In the genomic region with DNA sequence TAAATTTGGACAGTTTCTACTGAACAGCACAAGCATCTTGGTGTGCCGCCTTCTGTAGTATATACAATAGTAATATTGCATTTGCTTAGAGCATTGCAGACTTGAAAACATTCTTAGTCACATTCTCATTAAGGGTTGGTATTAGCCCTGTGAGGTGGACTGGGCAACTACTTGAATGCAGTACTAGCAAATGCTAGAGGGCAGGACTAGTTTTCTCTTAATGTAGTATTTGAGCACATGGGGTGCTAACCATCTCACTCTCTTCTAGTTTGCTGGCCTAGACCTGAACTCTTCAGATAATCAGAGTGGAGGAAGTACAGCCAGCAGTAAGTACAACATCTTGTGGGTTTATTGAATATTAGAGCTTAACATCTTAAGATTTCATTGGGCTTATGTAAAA, we compare ENCODE assay signal across 8 cellular contexts. TPM values are rescaled to one million over a fixed set of nuclear protein-coding genes. Genes with fewer than 3 reads are reported as not detected.
DNase-seq lines count a peak whose midpoint lies in the region; ATAC-seq and TF ChIP-seq lines count a peak whose summit lies in the region.

No MANE protein-coding gene starts in this region.

- peaks cover 34% of the 10 kb centered on the region for H3K4me1 Mint-ChIP-seq in activated naive CD4-positive, alpha-beta T cell treated with anti-CD3 and anti-CD28 coated beads for 36 hours (ENCODE audit: low read depth)
- peaks cover 50% of the 10 kb centered on the region for H3K4me1 Mint-ChIP-seq in activated naive CD8-positive, alpha-beta T cell treated with anti-CD3 and anti-CD28 coated beads, Interleukin-2, amount 50 U/mL, for 24 hours

- H3K4me3 Mint-ChIP-seq in activated naive CD4-positive, alpha-beta T cell treated with anti-CD3 and anti-CD28 coated beads for 36 hours = peak overlapping the region; percentile 92
- peak overlapping the region; percentile 89 for H3K4me3 Mint-ChIP-seq in activated naive CD8-positive, alpha-beta T cell treated with anti-CD3 and anti-CD28 coated beads, Interleukin-2, amount 50 U/mL, for 24 hours

- no peak for TF ChIP-seq EP300 in tibial nerve (IDR thresholded peaks at IDR 0.05)

- H3K27ac Mint-ChIP-seq in activated naive CD4-positive, alpha-beta T cell treated with anti-CD3 and anti-CD28 coated beads for 36 hours = peak overlapping the region; percentile 99
- H3K27ac Mint-ChIP-seq in activated naive CD8-positive, alpha-beta T cell treated with anti-CD3 and anti-CD28 coated beads, Interleukin-2, amount 50 U/mL, for 24 hours = peak overlapping the region; percentile 99

- no peaks in the 10 kb centered on the region for H3K9me3 ChIP-seq in tibial nerve
- no peaks in the 10 kb centered on the region for H3K9me3 ChIP-seq in testis

- intact Hi-C loops in activated naive CD4-positive, alpha-beta T cell treated with anti-CD3 and anti-CD28 coated beads for 36 hours (cut with micrococcal nuclease) = loop anchor here (2.0 to 10.0 kb wide), 3 partner anchors 14 to 1462 kb away; no protein-coding TSS in a partner anchor
- intact Hi-C loops in testis (cut with DNase I; ENCODE audit: low total_unique reads) = no loop called here

- H3K27me3 Mint-ChIP-seq in activated naive CD4-positive, alpha-beta T cell treated with anti-CD3 and anti-CD28 coated beads for 36 hours (ENCODE audit: low read depth) = no peaks in the 10 kb centered on the region
- H3K27me3 Mint-ChIP-seq in activated naive CD8-positive, alpha-beta T cell treated with anti-CD3 and anti-CD28 coated beads, Interleukin-2, amount 50 U/mL, for 24 hours = peaks cover 1% of the 10 kb centered on the region

- WGBS in tibial nerve, 2 donors = 21 to 55% methylated on average over 1 of the region's 1 CpG
- WGBS in testis, 2 donors = 22 to 36% methylated on average over 1 of the region's 1 CpG

- H3K4me1 ChIP-seq in tibial nerve = peaks cover 0 to 25% (median 11%) of the 10 kb centered on the region in 4 donors
- H3K4me1 ChIP-seq in testis = peaks cover 3% of the 10 kb centered on the region

- H3K36me3 ChIP-seq in kidney epithelial cell (ENCODE audit: control insufficient read depth, insufficient read depth, low read length) = peaks cover 2% of the 10 kb centered on the region
- H3K36me3 ChIP-seq in tibial nerve = peaks cover 0 to 4% (median 0%) of the 10 kb centered on the region in 3 donors
- H3K36me3 ChIP-seq in testis (ENCODE audit: low read depth, missing control alignments) = no peaks in the 10 kb centered on the region

- peak overlapping the region; percentile 93 for H3K4me3 ChIP-seq in kidney epithelial cell (ENCODE audit: low read depth, low read length)
- peak overlapping the region in 3 of 4 donors; percentile 5 to 82 (median 6) for H3K4me3 ChIP-seq in tibial nerve
- H3K4me3 ChIP-seq in testis = no peak overlapping the region

- ATAC-seq in activated naive CD8-positive, alpha-beta T cell treated with anti-CD3 and anti-CD28 coated beads, Interleukin-2, amount 50 U/mL, for 24 hours = no peak
- no peak for ATAC-seq in HG02678 (IDR thresholded peaks at IDR 0.05; ENCODE audit: unreplicated experiment)

- peak overlapping the region in 2 of 4 donors; percentile 0 to 100 for H3K27ac ChIP-seq in tibial nerve
- no peak overlapping the region for H3K27ac ChIP-seq in testis

- no peak for DNase-seq in activated naive CD4-positive, alpha-beta T cell treated with anti-CD3 and anti-CD28 coated beads for 36 hours
- DNase-seq in activated naive CD4-positive, alpha-beta T cell treated with anti-CD3 and anti-CD28 coated beads, Interleukin-2, amount 50 U/mL, for 16 hours = no peak
- DNase-seq in activated naive CD8-positive, alpha-beta T cell treated with anti-CD3 and anti-CD28 coated beads, Interleukin-2, amount 50 U/mL, for 24 hours = no peak
- DNase-seq in kidney epithelial cell (ENCODE audit: low read depth) (no peak), tibial nerve (ENCODE audit: low spot score in 2 of 2) (no peak), testis (no peak)
- no peak for DNase-seq in activated effector memory CD4-positive, alpha-beta T cell treated with anti-CD3 and anti-CD28 coated beads, Interleukin-2, amount 50 U/mL, for 16 hours

- TF ChIP-seq POLR2A in tibial nerve (IDR thresholded peaks at IDR 0.05) = no peak
- no peak for TF ChIP-seq POLR2A in testis (IDR thresholded peaks at IDR 0.05)

- no peaks in the 10 kb centered on the region for H3K9me3 Mint-ChIP-seq in activated naive CD4-positive, alpha-beta T cell treated with anti-CD3 and anti-CD28 coated beads for 36 hours
- H3K9me3 Mint-ChIP-seq in activated naive CD8-positive, alpha-beta T cell treated with anti-CD3 and anti-CD28 coated beads, Interleukin-2, amount 50 U/mL, for 24 hours = no peaks in the 10 kb centered on the region

- H3K36me3 Mint-ChIP-seq in activated naive CD4-positive, alpha-beta T cell treated with anti-CD3 and anti-CD28 coated beads for 36 hours (ENCODE audit: low read depth) = peaks cover 65% of the 10 kb centered on the region
- H3K36me3 Mint-ChIP-seq in activated naive CD8-positive, alpha-beta T cell treated with anti-CD3 and anti-CD28 coated beads, Interleukin-2, amount 50 U/mL, for 24 hours (ENCODE audit: low read depth) = peaks cover 64% of the 10 kb centered on the region

- H3K27me3 ChIP-seq in kidney epithelial cell (ENCODE audit: control insufficient read depth, insufficient read depth, low read length) (no peaks in the 10 kb centered on the region), tibial nerve (no peaks in the 10 kb centered on the region), testis (no peaks in the 10 kb centered on the region)

- CTCF ChIA-PET in activated naive CD4-positive, alpha-beta T cell treated with anti-CD3 and anti-CD28 coated beads for 36 hours (lab: Charles Lee) = interaction anchor here (0.6 kb wide), 1 partner anchor 35 kb away, joined by 10 read pairs; no protein-coding TSS in a partner anchor

- TF ChIP-seq CTCF in kidney epithelial cell (IDR thresholded peaks at IDR 0.05; ENCODE audit: insufficient read depth, low read length, poor library complexity, severe bottlenecking) (no peak), tibial nerve (IDR thresholded peaks at IDR 0.05) (no peak), testis (IDR thresholded peaks at IDR 0.05) (no peak)

RNA-seq across cellular contexts. Expression of a gene that starts 3.2 kb away (rescaled TPM):
- total RNA-seq in activated naive CD4-positive, alpha-beta T cell treated with anti-CD3 and anti-CD28 coated beads for 36 hours = 100 to 1,000 TPM; 163 to 171 TPM
- total RNA-seq in kidney epithelial cell (184 and 188 TPM in 2 replicates), tibial nerve (100 to 1,000 TPM; 123 to 171 (median 148) TPM), testis (100 to 1,000 TPM; 121 to 157 TPM)
- polyA plus RNA-seq in testis (ENCODE audit: insufficient read depth, low read depth, low replicate concordance) = 133 TPM

Comparison
In these comparisons a context has a peak if more than half of its experiments do, and no peak if none do; other contexts are left out.
1. H3K4me3 ChIP-seq: peak in kidney epithelial cell (single experiment) and tibial nerve (3 of 4); none in testis (0 of 2).